Comparison of ENCODE assay signal across 1 cellular context in genomic region chr17:75877752-75878173, GRCh38.
TF ChIP-seq lines count a peak whose summit lies in the region.

No MANE protein-coding gene starts in this region.

TF ChIP-seq in HepG2, 621 proteins besides CTCF, POLR2A, EP300 and RAD21 (continued from another document and continues in another):
- TF ChIP-seq ZNF362 (CRISPR knock-in tag; IDR thresholded peaks at IDR 0.05; ENCODE audit: borderline replicate concordance) (no peak), XRCC5 (optimal IDR thresholded peaks at IDR 0.05; ENCODE audit: low read length) (peak; percentile 53), KDM6A (CRISPR knock-in tag; IDR thresholded peaks at IDR 0.05; ENCODE audit: low read depth) (no peak), KDM2A (CRISPR knock-in tag; IDR thresholded peaks at IDR 0.05; ENCODE audit: borderline replicate concordance, low read depth) (peak; percentile 65), TCF7L2 (IDR thresholded peaks at IDR 0.05; ENCODE audit: low read depth, low read length) (no peak), ZNF276 (CRISPR knock-in tag; IDR thresholded peaks at IDR 0.05; ENCODE audit: low read depth) (no peak), ZNF629 (CRISPR knock-in tag; conservative IDR thresholded peaks at IDR 0.05) (peak; percentile 58), HES4 (CRISPR knock-in tag; IDR thresholded peaks at IDR 0.05; ENCODE audit: borderline replicate concordance) (no peak; the same call in 1 of the 2 replicates), CBX1 (IDR thresholded peaks at IDR 0.05; ENCODE audit: low read depth) (no peak), ZBTB37 (CRISPR knock-in tag; IDR thresholded peaks at IDR 0.05) (no peak), ZFX (CRISPR knock-in tag; IDR thresholded peaks at IDR 0.05; ENCODE audit: low read depth) (peak; percentile 89), MTA1 (CRISPR knock-in tag; IDR thresholded peaks at IDR 0.05; ENCODE audit: borderline replicate concordance) (no peak), CCAR2 (optimal IDR thresholded peaks at IDR 0.05; ENCODE audit: low read depth, low read length) (no peak), NFYC (CRISPR knock-in tag; IDR thresholded peaks at IDR 0.05) (0 out of 2 replicates have a peak, but pooled peaks have one; percentile 9), PPARG (CRISPR knock-in tag; conservative IDR thresholded peaks at IDR 0.05) (no peak), ATM (IDR thresholded peaks at IDR 0.05; ENCODE audit: borderline replicate concordance) (no peak), HMG20B (CRISPR knock-in tag; conservative IDR thresholded peaks at IDR 0.05) (0 out of 2 replicates have a peak, but pooled peaks have one; percentile 15), ZNF512 (CRISPR knock-in tag; IDR thresholded peaks at IDR 0.05) (no peak), GATA4 (IDR thresholded peaks at IDR 0.05; ENCODE audit: borderline replicate concordance, low read depth) (no peak), HOMEZ (CRISPR knock-in tag; IDR thresholded peaks at IDR 0.05; ENCODE audit: low read depth) (no peak), HMGA1 (CRISPR knock-in tag; conservative IDR thresholded peaks at IDR 0.05) (no peak), PAF1 (CRISPR knock-in tag; IDR thresholded peaks at IDR 0.05) (0 out of 2 replicates have a peak, but pooled peaks have one; percentile 27), NFE2L2 (IDR thresholded peaks at IDR 0.05; ENCODE audit: low read length) (no peak), ZNF24 (IDR thresholded peaks at IDR 0.05) (no peak), RAD51 (IDR thresholded peaks at IDR 0.05; ENCODE audit: borderline replicate concordance) (no peak), ZNF709 (CRISPR knock-in tag; IDR thresholded peaks at IDR 0.05) (peak; percentile 74), SMAD9 (CRISPR knock-in tag; IDR thresholded peaks at IDR 0.05) (no peak), ZFP82 (CRISPR knock-in tag; IDR thresholded peaks at IDR 0.05; ENCODE audit: borderline replicate concordance) (peak; percentile 44; the same call in 1 of the 2 replicates), SAP130 (CRISPR knock-in tag; IDR thresholded peaks at IDR 0.05; ENCODE audit: low read depth) (peak; percentile 8), THAP9 (CRISPR knock-in tag; IDR thresholded peaks at IDR 0.05; ENCODE audit: borderline replicate concordance) (no peak), ZNF775 (CRISPR knock-in tag; IDR thresholded peaks at IDR 0.05; ENCODE audit: borderline replicate concordance) (no peak)
- TF ChIP-seq, protein P1, sequence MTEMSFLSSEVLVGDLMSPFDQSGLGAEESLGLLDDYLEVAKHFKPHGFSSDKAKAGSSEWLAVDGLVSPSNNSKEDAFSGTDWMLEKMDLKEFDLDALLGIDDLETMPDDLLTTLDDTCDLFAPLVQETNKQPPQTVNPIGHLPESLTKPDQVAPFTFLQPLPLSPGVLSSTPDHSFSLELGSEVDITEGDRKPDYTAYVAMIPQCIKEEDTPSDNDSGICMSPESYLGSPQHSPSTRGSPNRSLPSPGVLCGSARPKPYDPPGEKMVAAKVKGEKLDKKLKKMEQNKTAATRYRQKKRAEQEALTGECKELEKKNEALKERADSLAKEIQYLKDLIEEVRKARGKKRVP (CRISPR knock-in tag; IDR thresholded peaks at IDR 0.05), result no peak; a peak in 2 of 4 replicates
- TF ChIP-seq, protein P2, sequence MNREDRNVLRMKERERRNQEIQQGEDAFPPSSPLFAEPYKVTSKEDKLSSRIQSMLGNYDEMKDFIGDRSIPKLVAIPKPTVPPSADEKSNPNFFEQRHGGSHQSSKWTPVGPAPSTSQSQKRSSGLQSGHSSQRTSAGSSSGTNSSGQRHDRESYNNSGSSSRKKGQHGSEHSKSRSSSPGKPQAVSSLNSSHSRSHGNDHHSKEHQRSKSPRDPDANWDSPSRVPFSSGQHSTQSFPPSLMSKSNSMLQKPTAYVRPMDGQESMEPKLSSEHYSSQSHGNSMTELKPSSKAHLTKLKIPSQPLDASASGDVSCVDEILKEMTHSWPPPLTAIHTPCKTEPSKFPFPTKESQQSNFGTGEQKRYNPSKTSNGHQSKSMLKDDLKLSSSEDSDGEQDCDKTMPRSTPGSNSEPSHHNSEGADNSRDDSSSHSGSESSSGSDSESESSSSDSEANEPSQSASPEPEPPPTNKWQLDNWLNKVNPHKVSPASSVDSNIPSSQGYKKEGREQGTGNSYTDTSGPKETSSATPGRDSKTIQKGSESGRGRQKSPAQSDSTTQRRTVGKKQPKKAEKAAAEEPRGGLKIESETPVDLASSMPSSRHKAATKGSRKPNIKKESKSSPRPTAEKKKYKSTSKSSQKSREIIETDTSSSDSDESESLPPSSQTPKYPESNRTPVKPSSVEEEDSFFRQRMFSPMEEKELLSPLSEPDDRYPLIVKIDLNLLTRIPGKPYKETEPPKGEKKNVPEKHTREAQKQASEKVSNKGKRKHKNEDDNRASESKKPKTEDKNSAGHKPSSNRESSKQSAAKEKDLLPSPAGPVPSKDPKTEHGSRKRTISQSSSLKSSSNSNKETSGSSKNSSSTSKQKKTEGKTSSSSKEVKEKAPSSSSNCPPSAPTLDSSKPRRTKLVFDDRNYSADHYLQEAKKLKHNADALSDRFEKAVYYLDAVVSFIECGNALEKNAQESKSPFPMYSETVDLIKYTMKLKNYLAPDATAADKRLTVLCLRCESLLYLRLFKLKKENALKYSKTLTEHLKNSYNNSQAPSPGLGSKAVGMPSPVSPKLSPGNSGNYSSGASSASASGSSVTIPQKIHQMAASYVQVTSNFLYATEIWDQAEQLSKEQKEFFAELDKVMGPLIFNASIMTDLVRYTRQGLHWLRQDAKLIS (CRISPR knock-in tag; IDR thresholded peaks at IDR 0.05), result peak; percentile 23; the same call in 1 of the 2 replicates
- TF ChIP-seq, protein P3, sequence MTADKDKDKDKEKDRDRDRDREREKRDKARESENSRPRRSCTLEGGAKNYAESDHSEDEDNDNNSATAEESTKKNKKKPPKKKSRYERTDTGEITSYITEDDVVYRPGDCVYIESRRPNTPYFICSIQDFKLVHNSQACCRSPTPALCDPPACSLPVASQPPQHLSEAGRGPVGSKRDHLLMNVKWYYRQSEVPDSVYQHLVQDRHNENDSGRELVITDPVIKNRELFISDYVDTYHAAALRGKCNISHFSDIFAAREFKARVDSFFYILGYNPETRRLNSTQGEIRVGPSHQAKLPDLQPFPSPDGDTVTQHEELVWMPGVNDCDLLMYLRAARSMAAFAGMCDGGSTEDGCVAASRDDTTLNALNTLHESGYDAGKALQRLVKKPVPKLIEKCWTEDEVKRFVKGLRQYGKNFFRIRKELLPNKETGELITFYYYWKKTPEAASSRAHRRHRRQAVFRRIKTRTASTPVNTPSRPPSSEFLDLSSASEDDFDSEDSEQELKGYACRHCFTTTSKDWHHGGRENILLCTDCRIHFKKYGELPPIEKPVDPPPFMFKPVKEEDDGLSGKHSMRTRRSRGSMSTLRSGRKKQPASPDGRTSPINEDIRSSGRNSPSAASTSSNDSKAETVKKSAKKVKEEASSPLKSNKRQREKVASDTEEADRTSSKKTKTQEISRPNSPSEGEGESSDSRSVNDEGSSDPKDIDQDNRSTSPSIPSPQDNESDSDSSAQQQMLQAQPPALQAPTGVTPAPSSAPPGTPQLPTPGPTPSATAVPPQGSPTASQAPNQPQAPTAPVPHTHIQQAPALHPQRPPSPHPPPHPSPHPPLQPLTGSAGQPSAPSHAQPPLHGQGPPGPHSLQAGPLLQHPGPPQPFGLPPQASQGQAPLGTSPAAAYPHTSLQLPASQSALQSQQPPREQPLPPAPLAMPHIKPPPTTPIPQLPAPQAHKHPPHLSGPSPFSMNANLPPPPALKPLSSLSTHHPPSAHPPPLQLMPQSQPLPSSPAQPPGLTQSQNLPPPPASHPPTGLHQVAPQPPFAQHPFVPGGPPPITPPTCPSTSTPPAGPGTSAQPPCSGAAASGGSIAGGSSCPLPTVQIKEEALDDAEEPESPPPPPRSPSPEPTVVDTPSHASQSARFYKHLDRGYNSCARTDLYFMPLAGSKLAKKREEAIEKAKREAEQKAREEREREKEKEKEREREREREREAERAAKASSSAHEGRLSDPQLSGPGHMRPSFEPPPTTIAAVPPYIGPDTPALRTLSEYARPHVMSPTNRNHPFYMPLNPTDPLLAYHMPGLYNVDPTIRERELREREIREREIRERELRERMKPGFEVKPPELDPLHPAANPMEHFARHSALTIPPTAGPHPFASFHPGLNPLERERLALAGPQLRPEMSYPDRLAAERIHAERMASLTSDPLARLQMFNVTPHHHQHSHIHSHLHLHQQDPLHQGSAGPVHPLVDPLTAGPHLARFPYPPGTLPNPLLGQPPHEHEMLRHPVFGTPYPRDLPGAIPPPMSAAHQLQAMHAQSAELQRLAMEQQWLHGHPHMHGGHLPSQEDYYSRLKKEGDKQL (CRISPR knock-in tag; IDR thresholded peaks at IDR 0.05; ENCODE audit: low read depth), result 0 out of 2 replicates have a peak, but pooled peaks have one; percentile 25
- TF ChIP-seq, protein P4, sequence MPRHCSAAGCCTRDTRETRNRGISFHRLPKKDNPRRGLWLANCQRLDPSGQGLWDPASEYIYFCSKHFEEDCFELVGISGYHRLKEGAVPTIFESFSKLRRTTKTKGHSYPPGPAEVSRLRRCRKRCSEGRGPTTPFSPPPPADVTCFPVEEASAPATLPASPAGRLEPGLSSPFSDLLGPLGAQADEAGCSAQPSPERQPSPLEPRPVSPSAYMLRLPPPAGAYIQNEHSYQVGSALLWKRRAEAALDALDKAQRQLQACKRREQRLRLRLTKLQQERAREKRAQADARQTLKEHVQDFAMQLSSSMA (CRISPR knock-in tag; IDR thresholded peaks at IDR 0.05), result 0 out of 2 replicates have a peak, but pooled peaks have one; percentile 22
